ENCODE assay signal across 22 cellular contexts in genomic region chr7:79403451-79403850, GRCh38. TPM values are rescaled to one million over a fixed set of nuclear protein-coding genes. Genes with fewer than 3 reads are reported as not detected.
A peak's percentile ranks its signal among the peaks of the same experiment; 100 is the strongest.
DNase-seq lines count a peak whose midpoint lies in the region; ATAC-seq, FAIRE-seq and TF ChIP-seq lines count a peak whose summit lies in the region.
"Had no signal": no experiment of that assay in that cellular context is flagged by ENCODE, and none has a peak within 500 bp of the region (broad histone marks: within the 10 kb centered on the region; RNA-seq: fewer than 3 reads in every experiment).

No MANE protein-coding gene starts in this region.

- FAIRE-seq in islet of Langerhans (lab: Jason Lieb, UNC): peak; percentile 24
- FAIRE-seq in small intestine (lab: Jason Lieb, UNC): no peak

- peak overlapping the region in 2 of 5 donors; percentile 0 to 66 for H3K9ac ChIP-seq in subcutaneous abdominal adipose tissue (ENCODE audit: low read length in 5 of 5)
- H3K9ac ChIP-seq: BLaER1 had no signal

- intact Hi-C loops in left cardiac atrium (cut with DNase I) (no loop called here), heart right ventricle (cut with DNase I) (loop anchor here in 1 of 10 donors (10.0 kb wide), 1 partner anchor 51 kb away; the partner anchor contains the start of gene MAGI2)

- H3K27me3 ChIP-seq in heart right ventricle (no peaks in the 10 kb centered on the region), subcutaneous abdominal adipose tissue (ENCODE audit: control insufficient read depth in 5 of 5, insufficient read depth in 4 of 5, low read length in 5 of 5) (no peaks in the 10 kb centered on the region), small intestine (ENCODE audit: control insufficient read depth in 2 of 2, insufficient read depth in 2 of 2, low read length in 2 of 2) (no peaks in the 10 kb centered on the region)
- H3K27me3 ChIP-seq: BLaER1, vagina had no signal

- ATAC-seq in left cardiac atrium (peak; percentile 27 to 34), heart right ventricle (no peak), GM18870 (IDR thresholded peaks at IDR 0.05; ENCODE audit: unreplicated experiment) (no peak)
- ATAC-seq: effector memory CD8-positive, alpha-beta T cell; stimulated activated naive CD8-positive, alpha-beta T cell treated with anti-CD3 and anti-CD28 coated beads, Interleukin-15, amount 100 ng/mL, for 72 hours had no signal

- WGBS in heart right ventricle, 2 donors: 60 to 71% methylated on average over 2 of the region's 2 CpGs
- WGBS in small intestine, 3 donors: 63 to 81% (median 69%) methylated on average over 2 of the region's 2 CpGs

- DNase-seq in left cardiac atrium: no peak
- DNase-seq in heart right ventricle: no peak
- peak; percentile 39 for DNase-seq in dedifferentiated amniotic fluid mesenchymal stem cell (ENCODE audit: extremely low spot score)
- DNase-seq in RPMI8226: no peak
- DNase-seq in small intestine: no peak
- DNase-seq: activated CD4-positive, alpha-beta T cell treated with anti-CD3 and anti-CD28 coated beads, Interleukin-2, amount 10 ng/mL, durations not matched to agents 7 days and 5 days; activated effector memory CD4-positive, alpha-beta T cell treated with Interleukin-2 at 50 U/mL for 16 hours; central memory CD4-positive, alpha-beta T cell; effector memory CD8-positive, alpha-beta T cell; H9; NCI-H1436 treated with DMSO at 0.1 percent for 48 hours; nucleus accumbens; OCI-M1; stimulated activated CD4-positive, alpha-beta T cell treated with anti-CD3 and anti-CD28 coated beads, Interleukin-4, amount 100 ng/mL, for 1 hour; stimulated activated naive CD8-positive, alpha-beta T cell treated with anti-CD3 and anti-CD28 coated beads, Interleukin-15, amount 100 ng/mL, for 72 hours had no signal

- H3K27ac ChIP-seq in heart right ventricle (peak overlapping the region in 1 of 10 donors; percentile 6), subcutaneous abdominal adipose tissue (ENCODE audit: low read depth, low read length) (peak overlapping the region; percentile 64), small intestine (ENCODE audit: low read depth in 1 of 2, low read length in 1 of 2) (no peak overlapping the region)
- H3K27ac ChIP-seq: BLaER1, SJSA1, skin epidermis, vagina had no signal

- H3K4me3 ChIP-seq in heart right ventricle (no peak overlapping the region), subcutaneous abdominal adipose tissue (ENCODE audit: low read depth in 1 of 5, low read length in 5 of 5) (peak overlapping the region in 2 of 5 donors; percentile 4 to 22), small intestine (ENCODE audit: low read depth in 1 of 2, low read length in 2 of 2) (no peak overlapping the region)
- H3K4me3 ChIP-seq: BLaER1, SJSA1, skin epidermis, vagina had no signal

- no peak for TF ChIP-seq CTCF in heart right ventricle (IDR thresholded peaks at IDR 0.05)

- H3K36me3 ChIP-seq in heart right ventricle: no peaks in the 10 kb centered on the region
- H3K36me3 ChIP-seq in subcutaneous abdominal adipose tissue (ENCODE audit: control insufficient read depth in 5 of 5, insufficient read depth in 5 of 5, low read length in 5 of 5): no peaks in the 10 kb centered on the region
- H3K36me3 ChIP-seq in small intestine (ENCODE audit: control insufficient read depth in 2 of 2, insufficient read depth in 2 of 2, low read length in 2 of 2): no peaks in the 10 kb centered on the region
- H3K36me3 ChIP-seq: BLaER1, SJSA1, vagina had no signal

- H3K4me1 ChIP-seq in heart right ventricle: peaks cover 0 to 57% (median 18%) of the 10 kb centered on the region in 9 donors
- peaks cover under 1 to 47% (median 9%) of the 10 kb centered on the region in 5 donors for H3K4me1 ChIP-seq in subcutaneous abdominal adipose tissue (ENCODE audit: control insufficient read depth in 5 of 5, insufficient read depth in 5 of 5, low read length in 5 of 5)
- H3K4me1 ChIP-seq in small intestine (ENCODE audit: control insufficient read depth in 2 of 2, insufficient read depth in 1 of 2, low read depth in 1 of 2, low read length in 1 of 2): peaks cover 0 to 3% of the 10 kb centered on the region in 2 donors
- H3K4me1 ChIP-seq: BLaER1, SJSA1, vagina had no signal

- no peaks in the 10 kb centered on the region for H3K9me3 ChIP-seq in heart right ventricle
- H3K9me3 ChIP-seq in subcutaneous abdominal adipose tissue (ENCODE audit: control insufficient read depth in 5 of 5, low read length in 5 of 5): no peaks in the 10 kb centered on the region
- H3K9me3 ChIP-seq in small intestine (ENCODE audit: control insufficient read depth, low read depth): no peaks in the 10 kb centered on the region
- H3K9me3 ChIP-seq: BLaER1, SJSA1, vagina had no signal

RNA-seq across cellular contexts. Expression of gene MAGI2, which starts 50.0 kb away (rescaled TPM):
- 1 to 10 TPM; 7.2 to 8.7 TPM for total RNA-seq in left cardiac atrium
- 1 to 10 TPM; 2.8 to 6.0 (median 4.6) TPM for total RNA-seq in heart right ventricle
- 1 to 10 TPM in 1 of 2 donors, under 1 TPM in 1; 0.83 to 3.5 TPM for polyA plus RNA-seq in heart right ventricle
- 1 to 10 TPM in 2 of 3 donors, under 1 TPM in 1; 0.22 to 1.9 (median 1.1) TPM for polyA plus RNA-seq in small intestine

Comparison
In these comparisons a context has a peak if more than half of its experiments do, and no peak if none do; other contexts are left out.
1. ATAC-seq: peak in left cardiac atrium (2 of 2); none in heart right ventricle (0 of 8) and GM18870 (single experiment).